17 cellular contexts compared by ENCODE assay signal in the genomic region with DNA sequence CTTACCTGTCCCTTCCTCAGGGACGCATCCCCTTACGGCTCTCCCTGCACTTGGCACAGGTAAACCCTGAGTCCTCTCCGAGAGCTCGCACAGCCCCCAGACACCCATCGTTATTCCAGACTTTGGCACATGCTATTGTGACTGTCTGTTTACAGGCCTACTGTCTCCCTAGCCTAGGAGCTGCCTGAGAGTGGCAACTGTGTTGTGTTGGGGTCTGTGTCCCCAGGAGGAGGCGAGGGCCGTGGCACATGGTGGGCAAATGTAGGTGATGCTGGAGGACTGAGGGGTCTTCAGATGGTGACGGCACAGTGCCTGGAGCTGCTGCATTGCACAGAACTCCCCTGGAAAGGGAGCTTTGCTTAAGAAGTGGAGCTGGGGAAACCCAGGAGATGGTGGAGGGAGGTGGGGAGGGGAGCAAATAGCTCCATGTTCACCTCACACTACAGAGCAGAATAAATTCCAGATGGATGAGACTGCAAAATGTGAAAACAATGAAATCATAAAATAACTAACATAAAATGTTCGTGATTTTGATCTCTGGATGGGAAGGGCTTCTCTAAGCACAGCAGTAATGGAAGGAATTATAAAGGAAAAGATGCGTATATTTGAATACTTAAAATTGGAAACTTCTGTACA.
A peak's percentile ranks its signal among the peaks of the same experiment; 100 is the strongest.
DNase-seq lines count a peak whose midpoint lies in the region; ATAC-seq, FAIRE-seq and TF ChIP-seq lines count a peak whose summit lies in the region.
"Had no signal": no experiment of that assay in that cellular context is flagged by ENCODE, and none has a peak within 500 bp of the region (broad histone marks: within the 10 kb centered on the region; RNA-seq: fewer than 3 reads in every experiment).

No MANE protein-coding gene starts in this region.

- no peak overlapping the region for H2AFZ ChIP-seq in ACC112 (ENCODE audit: low read length, unreplicated experiment)

- H3K27me3 Mint-ChIP-seq in nephron (ENCODE audit: low read depth), result peaks cover 4% of the 10 kb centered on the region
- no peaks in the 10 kb centered on the region for H3K27me3 Mint-ChIP-seq in activated CD4-positive, alpha-beta T cell treated with anti-CD3 and anti-CD28 coated beads for 36 hours

- H3K27ac ChIP-seq in ACC112 (ENCODE audit: low read depth, low read length) (peak overlapping the region; percentile 44), adrenal gland (no peak overlapping the region)
- H3K27ac ChIP-seq: lower lobe of right lung, neutrophil, SJCRH30, stomach had no signal

- TF ChIP-seq POLR2A in adrenal gland (IDR thresholded peaks at IDR 0.05), result no peak

- H3K9me3 ChIP-seq in adrenal gland (replicated peaks in 1 of 3), result no peaks in the 10 kb centered on the region
- H3K9me3 ChIP-seq: lower lobe of right lung, neutrophil, SJCRH30, stomach had no signal

- POLR2A ChIA-PET in activated CD4-positive, alpha-beta T cell treated with anti-CD3 and anti-CD28 coated beads for 36 hours (lab: Charles Lee), result no interaction called here

- H3K4me1 ChIP-seq in ACC112 (ENCODE audit: control insufficient read depth, insufficient read depth, low read length, unreplicated experiment) (peaks cover 32% of the 10 kb centered on the region), adrenal gland (replicated peaks in 1 of 2) (peaks cover 10 to 13% of the 10 kb centered on the region in 2 donors)

- H3K27me3 ChIP-seq in ACC112 (ENCODE audit: insufficient read depth, low read length) (no peaks in the 10 kb centered on the region), adrenal gland (no peaks in the 10 kb centered on the region)
- H3K27me3 ChIP-seq: neutrophil, SJCRH30, stomach had no signal

- no peak overlapping the region for H3K4me3 ChIP-seq in ACC112 (ENCODE audit: low read depth, low read length)
- H3K4me3 ChIP-seq in choroid plexus epithelial cell (ENCODE audit: low read depth, low read length), result no peak overlapping the region
- H3K4me3 ChIP-seq in adrenal gland, result no peak overlapping the region
- H3K4me3 ChIP-seq: lower lobe of right lung, SJCRH30, skin epidermis, stomach had no signal

- H3K36me3 ChIP-seq in ACC112 (ENCODE audit: insufficient read depth, low read length), result no peaks in the 10 kb centered on the region
- H3K36me3 ChIP-seq in adrenal gland (replicated peaks in 1 of 2), result no peaks in the 10 kb centered on the region
- H3K36me3 ChIP-seq: lower lobe of right lung, neutrophil, SJCRH30, stomach had no signal

- H3K27ac Mint-ChIP-seq in nephron, result peak overlapping the region in 2 of 3 experiments; percentile 8 to 11
- no peak overlapping the region for H3K27ac Mint-ChIP-seq in activated CD4-positive, alpha-beta T cell treated with anti-CD3 and anti-CD28 coated beads for 36 hours

- H3K9me3 Mint-ChIP-seq in nephron, result no peaks in the 10 kb centered on the region
- no peaks in the 10 kb centered on the region for H3K9me3 Mint-ChIP-seq in activated CD4-positive, alpha-beta T cell treated with anti-CD3 and anti-CD28 coated beads for 36 hours (ENCODE audit: low read depth)

- WGBS in adrenal gland, 4 donors, result 89 to 94% (median 90%) methylated on average over 10 of the region's 10 CpGs

- no peak overlapping the region for H3K4me3 Mint-ChIP-seq in nephron
- H3K4me3 Mint-ChIP-seq in activated CD4-positive, alpha-beta T cell treated with anti-CD3 and anti-CD28 coated beads for 36 hours, result no peak overlapping the region

- intact Hi-C loops in activated CD4-positive, alpha-beta T cell treated with anti-CD3 and anti-CD28 coated beads for 36 hours (cut with DNase I, micrococcal nuclease), result no loop called here
- intact Hi-C loops in adrenal gland (cut with DNase I), result loop anchor here in 1 of 2 donors (5.0 kb wide), 1 partner anchor 39 kb away; no protein-coding TSS in a partner anchor

- peak; percentile 34 for DNase-seq in HTR-8/SVneo (ENCODE audit: insufficient read length, low spot score)
- DNase-seq in choroid plexus epithelial cell (ENCODE audit: low read depth), result peak; percentile 80
- no peak for DNase-seq in activated CD4-positive, alpha-beta T cell treated with anti-CD3 and anti-CD28 coated beads for 36 hours
- no peak for DNase-seq in DMS153 treated with DMSO at 0.1 percent for 48 hours (lab: John Stamatoyannopoulos, UW; ENCODE audit: unreplicated experiment)
- no peak for DNase-seq in adrenal gland
- DNase-seq: activated naive CD4-positive, alpha-beta T cell treated with anti-CD3 and anti-CD28 coated beads, Interleukin-2, amount 50 U/mL, for 16 hours; DMS153; lower lobe of right lung; NCI-H2171 treated with DMSO at 0.1 percent for 48 hours; SJCRH30; stomach had no signal

- no peaks in the 10 kb centered on the region for H3K36me3 Mint-ChIP-seq in nephron (ENCODE audit: low read depth)
- H3K36me3 Mint-ChIP-seq in activated CD4-positive, alpha-beta T cell treated with anti-CD3 and anti-CD28 coated beads for 36 hours (ENCODE audit: low read depth), result no peaks in the 10 kb centered on the region

- no peaks in the 10 kb centered on the region for H3K79me2 ChIP-seq in ACC112 (ENCODE audit: control insufficient read depth, insufficient read depth, low read length, unreplicated experiment)

- peak; percentile 20 for FAIRE-seq in HTR-8/SVneo (lab: Jason Lieb, UNC)

- TF ChIP-seq CTCF in choroid plexus epithelial cell (conservative IDR thresholded peaks at IDR 0.05; ENCODE audit: low read depth, low read length) (no peak), nephron (IDR thresholded peaks at IDR 0.05; ENCODE audit: unreplicated experiment in 3 of 3) (no peak), adrenal gland (IDR thresholded peaks at IDR 0.05) (no peak)

- no peak for ATAC-seq in GM19035 (IDR thresholded peaks at IDR 0.05; ENCODE audit: unreplicated experiment)
- ATAC-seq in activated CD4-positive, alpha-beta T cell treated with anti-CD3 and anti-CD28 coated beads for 36 hours, result no peak
- ATAC-seq: esophagus mucosa, lower lobe of right lung had no signal

- H3K4me1 Mint-ChIP-seq in nephron, result peaks cover 25% of the 10 kb centered on the region
- H3K4me1 Mint-ChIP-seq in activated CD4-positive, alpha-beta T cell treated with anti-CD3 and anti-CD28 coated beads for 36 hours, result no peaks in the 10 kb centered on the region

- CTCF ChIA-PET in activated CD4-positive, alpha-beta T cell treated with anti-CD3 and anti-CD28 coated beads for 36 hours (lab: Charles Lee), result interaction anchor here (0.5 to 0.7 kb wide), 3 partner anchors 53 to 139 kb away, joined by 3 to 5 read pairs (median 3); no protein-coding TSS in a partner anchor

Comparison
In these comparisons a context has a peak if more than half of its experiments do, and no peak if none do; other contexts are left out.
1. DNase-seq: peak in HTR-8/SVneo (single experiment) and choroid plexus epithelial cell (single experiment); none in activated CD4-positive, alpha-beta T cell treated with anti-CD3 and anti-CD28 coated beads for 36 hours (single experiment), DMS153 treated with DMSO at 0.1 percent for 48 hours (single experiment) and adrenal gland (0 of 7).